8 cellular contexts compared by ENCODE assay signal in the genomic region with DNA sequence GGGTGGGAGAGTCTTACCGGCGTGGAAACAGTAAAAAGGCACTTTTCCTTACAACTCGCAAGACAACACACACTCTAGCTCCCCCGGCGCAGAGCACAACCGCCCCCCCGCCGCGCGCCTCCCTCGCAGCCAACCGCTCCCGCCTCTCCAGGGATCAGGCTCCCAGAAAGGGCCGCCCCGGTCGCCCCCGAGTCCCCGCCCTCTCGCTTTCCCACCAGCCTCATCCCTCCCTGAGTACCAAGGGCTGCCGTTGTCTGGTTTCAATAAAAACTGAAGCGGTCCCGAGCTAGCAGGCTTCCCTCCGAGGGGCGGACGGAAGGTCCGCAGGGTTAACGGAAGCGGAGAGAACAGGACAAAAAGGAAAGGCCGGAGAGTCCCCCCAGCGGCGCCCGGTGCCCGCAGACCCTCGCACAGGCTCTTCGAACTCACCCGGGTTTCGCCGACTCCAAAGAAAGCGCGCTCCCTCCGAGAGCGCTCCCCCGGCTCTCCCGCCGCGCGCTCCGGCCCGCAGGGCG. TPM values are rescaled to one million over a fixed set of nuclear protein-coding genes. Genes with fewer than 3 reads are reported as not detected.
DNase-seq lines count a peak whose midpoint lies in the region; ATAC-seq, FAIRE-seq and TF ChIP-seq lines count a peak whose summit lies in the region.

No MANE protein-coding gene starts in this region.

- DNase-seq in activated CD4-positive, CD25-positive, alpha-beta regulatory T cell treated with anti-CD3 and anti-CD28 coated beads, Interleukin-2, amount 50 U/mL, for 72 hours, result no peak
- DNase-seq in NCI-H510A treated with DMSO at 0.1 percent for 48 hours (lab: John Stamatoyannopoulos, UW) (peak; percentile 93), endothelial cell of umbilical vein (ENCODE audit: low read depth, low spot score) (peak; percentile 69), mesothelial cell of epicardium (ENCODE audit: low spot score in 2 of 2, unreplicated experiment in 2 of 2) (peak; percentile 39 to 76)
- DNase-seq in activated CD8-positive, alpha-beta memory T cell treated with anti-CD3 and anti-CD28 coated beads, Interleukin-2, amount 10 ng/mL, durations not matched to agents 7 days and 5 days, result peak; percentile 70
- DNase-seq in stimulated activated naive B cell treated with anti-CD40 and anti-IgM and Interleukin-4, amounts not matched to agents 10 μg/mL and 1 μg/mL and 100 μg/mL, for 72 hours, result peak; percentile 23

- FAIRE-seq in endothelial cell of umbilical vein (lab: Jason Lieb, UNC), result peak; percentile 71

- peaks cover 23% of the 10 kb centered on the region for H3K36me3 Mint-ChIP-seq in activated CD8-positive, alpha-beta memory T cell treated with anti-CD3 and anti-CD28 coated beads, Interleukin-2, amount 10 ng/mL, durations not matched to agents 7 days and 5 days
- H3K36me3 Mint-ChIP-seq in mesothelial cell of epicardium, result peaks cover 3% of the 10 kb centered on the region
- peaks cover 15 to 27% of the 10 kb centered on the region in 2 donors for H3K36me3 Mint-ChIP-seq in stimulated activated naive B cell treated with anti-CD40 and anti-IgM and Interleukin-4, amounts not matched to agents 10 μg/mL and 1 μg/mL and 100 μg/mL, for 72 hours

- dilution Hi-C loops in endothelial cell of umbilical vein (cut with MboI; ENCODE audit: extremely low pct_ligation_motif_present, low sequenced_read_pairs), result no loop called here

- TF ChIP-seq CTCF in endothelial cell of umbilical vein (IDR thresholded peaks at IDR 0.05; ENCODE audit: extremely low read depth in 1 of 2, insufficient read depth in 1 of 2, low read depth in 1 of 2, low read length in 2 of 2), result no peak
- no peak for TF ChIP-seq CTCF in mesothelial cell of epicardium (IDR thresholded peaks at IDR 0.05; ENCODE audit: unreplicated experiment)

- no peaks in the 10 kb centered on the region for H3K36me3 ChIP-seq in endothelial cell of umbilical vein (ENCODE audit: control insufficient read depth in 2 of 2, extremely low read depth in 1 of 2, insufficient read depth in 2 of 2, low read length in 2 of 2)

- H3K9me3 Mint-ChIP-seq in activated CD8-positive, alpha-beta memory T cell treated with anti-CD3 and anti-CD28 coated beads, Interleukin-2, amount 10 ng/mL, durations not matched to agents 7 days and 5 days (ENCODE audit: low read depth), result no peaks in the 10 kb centered on the region
- H3K9me3 Mint-ChIP-seq in mesothelial cell of epicardium, result no peaks in the 10 kb centered on the region
- no peaks in the 10 kb centered on the region for H3K9me3 Mint-ChIP-seq in stimulated activated naive B cell treated with anti-CD40 and anti-IgM and Interleukin-4, amounts not matched to agents 10 μg/mL and 1 μg/mL and 100 μg/mL, for 72 hours

- H4K20me1 ChIP-seq in endothelial cell of umbilical vein (replicated peaks; ENCODE audit: control insufficient read depth, extremely low read depth, insufficient read depth, low read length), result peaks cover 10% of the 10 kb centered on the region

- CTCF ChIA-PET in activated CD8-positive, alpha-beta memory T cell treated with anti-CD3 and anti-CD28 coated beads, Interleukin-2, amount 10 ng/mL, durations not matched to agents 7 days and 5 days (lab: Charles Lee), result interaction anchor here (1.2 to 4.6 kb wide), 11 partner anchors 10 to 63 kb away, joined by 3 to 28 read pairs (median 7); no protein-coding TSS in a partner anchor
- CTCF ChIA-PET in endothelial cell of umbilical vein (lab: Charles Lee), result interaction anchor here (1.0 to 2.7 kb wide), 17 partner anchors 8 to 177 kb away, joined by 3 to 13 read pairs (median 6); no protein-coding TSS in a partner anchor

- H3K9me3 ChIP-seq in endothelial cell of umbilical vein (replicated peaks; ENCODE audit: control insufficient read depth, insufficient read depth, low read length), result no peaks in the 10 kb centered on the region

- peaks cover 50% of the 10 kb centered on the region for H3K4me1 Mint-ChIP-seq in activated CD8-positive, alpha-beta memory T cell treated with anti-CD3 and anti-CD28 coated beads, Interleukin-2, amount 10 ng/mL, durations not matched to agents 7 days and 5 days
- peaks cover 16% of the 10 kb centered on the region for H3K4me1 Mint-ChIP-seq in mesothelial cell of epicardium
- H3K4me1 Mint-ChIP-seq in stimulated activated naive B cell treated with anti-CD40 and anti-IgM and Interleukin-4, amounts not matched to agents 10 μg/mL and 1 μg/mL and 100 μg/mL, for 72 hours, result peaks cover 38 to 63% of the 10 kb centered on the region in 2 donors

- no peak for TF ChIP-seq POLR2A in endothelial cell of umbilical vein (IDR thresholded peaks at IDR 0.05; ENCODE audit: low read depth, low read length)

- no peaks in the 10 kb centered on the region for H3K9me1 ChIP-seq in endothelial cell of umbilical vein (replicated peaks; ENCODE audit: control insufficient read depth, extremely low read depth, insufficient read depth, low read length)

- H3K79me2 ChIP-seq in endothelial cell of umbilical vein (ENCODE audit: control insufficient read depth, insufficient read depth, low read length), result peaks cover 61% of the 10 kb centered on the region

- H3K4me2 ChIP-seq in endothelial cell of umbilical vein (ENCODE audit: insufficient read depth, low read length), result peak overlapping the region; percentile 69

- H2AFZ ChIP-seq in endothelial cell of umbilical vein (ENCODE audit: low read depth, low read length), result peak overlapping the region; percentile 46

- peak overlapping the region; percentile 87 to 97 (median 88) for H3K4me3 ChIP-seq in endothelial cell of umbilical vein (replicated peaks in 1 of 3; ENCODE audit: insufficient read depth in 1 of 3, low read depth in 1 of 3, low read length in 3 of 3)

- intact Hi-C loops in endothelial cell of umbilical vein (cut with micrococcal nuclease), result loop anchor here (1.0 to 10.0 kb wide), 6 partner anchors 11 to 353 kb away; a partner anchor contains a TSS

- POLR2A ChIA-PET in endothelial cell of umbilical vein (lab: Charles Lee), result interaction anchor here (1.0 to 2.7 kb wide), 4 partner anchors 12 to 47 kb away, joined by 3 to 23 read pairs (median 8); no protein-coding TSS in a partner anchor

- no TSS peak for BruUV-seq in endothelial cell of umbilical vein (replicated peaks; lab: Mats Ljungman, UMichigan)

- peak overlapping the region; percentile 93 for H3K4me3 Mint-ChIP-seq in activated CD8-positive, alpha-beta memory T cell treated with anti-CD3 and anti-CD28 coated beads, Interleukin-2, amount 10 ng/mL, durations not matched to agents 7 days and 5 days
- peak overlapping the region; percentile 84 for H3K4me3 Mint-ChIP-seq in mesothelial cell of epicardium
- H3K4me3 Mint-ChIP-seq in stimulated activated naive B cell treated with anti-CD40 and anti-IgM and Interleukin-4, amounts not matched to agents 10 μg/mL and 1 μg/mL and 100 μg/mL, for 72 hours, result peak overlapping the region; percentile 94 to 97

- peak overlapping the region; percentile 89 for H3K27ac Mint-ChIP-seq in activated CD8-positive, alpha-beta memory T cell treated with anti-CD3 and anti-CD28 coated beads, Interleukin-2, amount 10 ng/mL, durations not matched to agents 7 days and 5 days
- peak overlapping the region; percentile 95 for H3K27ac Mint-ChIP-seq in mesothelial cell of epicardium
- peak overlapping the region; percentile 97 for H3K27ac Mint-ChIP-seq in stimulated activated naive B cell treated with anti-CD40 and anti-IgM and Interleukin-4, amounts not matched to agents 10 μg/mL and 1 μg/mL and 100 μg/mL, for 72 hours

- H3K4me1 ChIP-seq in endothelial cell of umbilical vein (ENCODE audit: control insufficient read depth, extremely low read depth, insufficient read depth, low read length), result peaks cover 12% of the 10 kb centered on the region

- peak; percentile 8 to 9 for ATAC-seq in activated CD4-positive, CD25-positive, alpha-beta regulatory T cell treated with anti-CD3 and anti-CD28 coated beads, Interleukin-2, amount 50 U/mL, for 24 hours
- ATAC-seq in HG03025 (IDR thresholded peaks at IDR 0.05; ENCODE audit: low FRiP score, unreplicated experiment), result peak; percentile 35
- peak; percentile 46 for ATAC-seq in activated CD8-positive, alpha-beta memory T cell treated with anti-CD3 and anti-CD28 coated beads, Interleukin-2, amount 10 ng/mL, durations not matched to agents 7 days and 5 days
- ATAC-seq in stimulated activated naive B cell treated with anti-CD40 and anti-IgM and Interleukin-4, amounts not matched to agents 10 μg/mL and 1 μg/mL and 100 μg/mL, for 72 hours (replicated peaks), result peak; percentile 20 to 21

- peak overlapping the region; percentile 98 for H3K9ac ChIP-seq in endothelial cell of umbilical vein (replicated peaks; ENCODE audit: extremely low read depth, insufficient read depth, low read length)

- peaks cover 10% of the 10 kb centered on the region for H3K27me3 Mint-ChIP-seq in activated CD8-positive, alpha-beta memory T cell treated with anti-CD3 and anti-CD28 coated beads, Interleukin-2, amount 10 ng/mL, durations not matched to agents 7 days and 5 days
- H3K27me3 Mint-ChIP-seq in mesothelial cell of epicardium (ENCODE audit: low read depth), result no peaks in the 10 kb centered on the region
- no peaks in the 10 kb centered on the region for H3K27me3 Mint-ChIP-seq in stimulated activated naive B cell treated with anti-CD40 and anti-IgM and Interleukin-4, amounts not matched to agents 10 μg/mL and 1 μg/mL and 100 μg/mL, for 72 hours

- peak overlapping the region; percentile 96 for H3K27ac ChIP-seq in endothelial cell of umbilical vein (ENCODE audit: insufficient read depth, low read depth, low read length)

- H3K27me3 ChIP-seq in endothelial cell of umbilical vein (ENCODE audit: control insufficient read depth in 2 of 2, insufficient read depth in 2 of 2, low read length in 2 of 2), result peaks cover 0 to 9% of the 10 kb centered on the region in 2 experiments

TF ChIP-seq in endothelial cell of umbilical vein, 7 proteins besides CTCF, POLR2A, EP300 and RAD21 (continues in another document):
- TF ChIP-seq JUN (IDR thresholded peaks at IDR 0.05; ENCODE audit: borderline replicate concordance, insufficient read depth, insufficient read length, low read depth) (no peak), MYC (IDR thresholded peaks at IDR 0.05; ENCODE audit: low read depth, low read length) (no peak), EZH2 (IDR thresholded peaks at IDR 0.05; ENCODE audit: borderline replicate concordance, low read depth, low read length, severe bottlenecking) (no peak), FOS (IDR thresholded peaks at IDR 0.05; ENCODE audit: borderline replicate concordance, insufficient read depth, low read length) (no peak)

RNA-seq across cellular contexts. Expression of a gene that starts 0.8 kb away (rescaled TPM):
- 100 to 1,000 TPM; 113 to 117 TPM for total RNA-seq in activated CD8-positive, alpha-beta memory T cell treated with anti-CD3 and anti-CD28 coated beads, Interleukin-2, amount 10 ng/mL, durations not matched to agents 7 days and 5 days
- total RNA-seq in endothelial cell of umbilical vein, result 140 and 149 TPM in 2 replicates
- 83.6 and 85.9 TPM in 2 replicates for polyA plus RNA-seq in endothelial cell of umbilical vein
- 71.9 and 72.9 TPM in 2 replicates for polyA plus RNA-seq in endothelial cell of umbilical vein (2011; cell fraction: cytosol; rRNA removed)
- polyA plus RNA-seq in endothelial cell of umbilical vein (2011; cell fraction: nucleus; rRNA removed), result 147 and 171 TPM in 2 replicates
- polyA plus RNA-seq in endothelial cell of umbilical vein (2012), result 99.6 and 127 TPM in 2 replicates
- polyA minus RNA-seq in endothelial cell of umbilical vein, result 219 and 237 TPM in 2 replicates
- polyA minus RNA-seq in endothelial cell of umbilical vein (2011; cell fraction: cytosol; rRNA and poly(A)+ RNA removed), result 68.2 TPM
- polyA minus RNA-seq in endothelial cell of umbilical vein (2011; cell fraction: nucleus; rRNA and poly(A)+ RNA removed), result 105 and 133 TPM in 2 replicates
- 109 to 113 TPM (median 110 TPM) in 3 replicates for total RNA-seq in mesothelial cell of epicardium
